28 cellular contexts compared by ENCODE assay signal in genomic region chr13:91384891-91385290, GRCh38. TPM values are rescaled to one million over a fixed set of nuclear protein-coding genes. Genes with fewer than 3 reads are reported as not detected.
"Had no signal": no experiment of that assay in that cellular context is flagged by ENCODE, and none has a peak within 500 bp of the region (broad histone marks: within the 10 kb centered on the region; RNA-seq: fewer than 3 reads in every experiment).

No MANE protein-coding gene starts in this region.

- H3K27me3 ChIP-seq: left lung had no signal

- DNase-seq: dermis blood vessel endothelial cell; dorsolateral prefrontal cortex; effector CD8-positive, alpha-beta T cell; effector memory CD8-positive, alpha-beta T cell; endodermal cell; erythroblast; esophagus squamous epithelium; foreskin fibroblast; heart left ventricle; hypothalamus; immature natural killer cell; islet precursor cell; kidney; kidney glomerular epithelial cell; left lung; left ventricle myocardium superior; lower lobe of right lung; mesenchymal stem cell; mucosa of descending colon; naive B cell; naive thymus-derived CD8-positive, alpha-beta T cell had no signal

- H3K36me3 ChIP-seq: esophagus squamous epithelium, gastroesophageal sphincter, heart left ventricle, left lung, lower lobe of right lung had no signal

- H2AFZ ChIP-seq: hepatocyte had no signal

- H3K9me3 ChIP-seq: esophagus squamous epithelium, gastroesophageal sphincter, heart left ventricle, left lung, lower lobe of right lung, mucosa of descending colon had no signal

- H3K4me1 ChIP-seq: esophagus squamous epithelium, gastroesophageal sphincter, heart left ventricle, left lung, lower lobe of right lung had no signal

- FAIRE-seq: colon, endometrium, kidney had no signal

- H3K4me3 ChIP-seq: coronary artery, dorsolateral prefrontal cortex, esophagus squamous epithelium, gastroesophageal sphincter, heart left ventricle, hepatocyte, left lung, lower lobe of right lung, mucosa of descending colon had no signal

- ATAC-seq: effector memory CD8-positive, alpha-beta T cell; esophagus mucosa; gastroesophageal sphincter; heart left ventricle; left lung; left ventricle myocardium superior; lower lobe of right lung; mucosa of descending colon; naive thymus-derived CD8-positive, alpha-beta T cell had no signal

- H3K79me2 ChIP-seq: hepatocyte had no signal

- H3K27ac ChIP-seq: coronary artery, dorsolateral prefrontal cortex, epithelial cell of prostate, esophagus squamous epithelium, gastroesophageal sphincter, heart left ventricle, hepatocyte, left lung, lower lobe of right lung had no signal

- H3K4me2 ChIP-seq: hepatocyte had no signal

RNA-seq across cellular contexts. Expression of gene GPC5, which starts 13.5 kb away (rescaled TPM):
- total RNA-seq: esophagus mucosa; esophagus squamous epithelium; naive thymus-derived CD8-positive, alpha-beta T cell had no signal
- polyA plus RNA-seq: naive thymus-derived CD8-positive, alpha-beta T cell had no signal
